9 cellular contexts compared by ENCODE assay signal in genomic region chr16:84294196-84295142, GRCh38. TPM values are rescaled to one million over a fixed set of nuclear protein-coding genes. Genes with fewer than 3 reads are reported as not detected.
DNase-seq lines count a peak whose midpoint lies in the region; ATAC-seq and TF ChIP-seq lines count a peak whose summit lies in the region.
"Had no signal": no experiment of that assay in that cellular context is flagged by ENCODE, and none has a peak within 500 bp of the region (broad histone marks: within the 10 kb centered on the region; RNA-seq: fewer than 3 reads in every experiment).

Gene WFDC1 (plus strand): TSS chr16:84294878. CDS start chr16:84294972, 94 bp downstream.

- no peaks in the 10 kb centered on the region for H3K9me3 Mint-ChIP-seq in WTC11

- CTCF ChIA-PET in WTC11 (lab: Charles Lee), result interaction anchor here (1.0 to 3.7 kb wide), 2 partner anchors 14 to 108 kb away, joined by 3 to 26 read pairs; partner anchors contain the start of gene TAF1C

- H3K4me1 ChIP-seq in sigmoid colon, result peaks cover 0 to 82% (median 61%) of the 10 kb centered on the region in 4 donors

- no peaks in the 10 kb centered on the region for H3K27me3 ChIP-seq in sigmoid colon

- H3K27ac ChIP-seq in sigmoid colon, result peak within 1 kb of the TSS; percentile 63 to 94 (median 88)

- H3K4me1 Mint-ChIP-seq in WTC11, result peaks cover 51% of the 10 kb centered on the region

- peak; percentile 44 for ATAC-seq in WTC11
- ATAC-seq in GM18502 (IDR thresholded peaks at IDR 0.05; ENCODE audit: poor library complexity, unreplicated experiment), result no peak
- ATAC-seq in HG03139 (IDR thresholded peaks at IDR 0.05; ENCODE audit: unreplicated experiment), result no peak

- no peak within 1 kb of the TSS for H3K27ac Mint-ChIP-seq in WTC11

- H3K36me3 ChIP-seq in sigmoid colon, result no peaks in the 10 kb centered on the region

- DNase-seq in GDM1 (lab: John Stamatoyannopoulos, UW) (peak; percentile 3), WTC11 (ENCODE audit: low spot score) (peak; percentile 29), hypothalamus (lab: John Stamatoyannopoulos, UW) (peak in 36 of 51 donors; percentile 4 to 57 (median 24)), sigmoid colon (peak; percentile 80), dedifferentiated amniotic fluid mesenchymal stem cell (ENCODE audit: extremely low spot score) (no peak), 8988T (no peak)
- DNase-seq: activated CD4-positive, CD25-positive, alpha-beta regulatory T cell had no signal

- no peaks in the 10 kb centered on the region for H3K36me3 Mint-ChIP-seq in WTC11

- peak in 1 of 2 donors; percentile 47 for TF ChIP-seq POLR2A in sigmoid colon (IDR thresholded peaks at IDR 0.05)

- TF ChIP-seq CTCF in WTC11 (IDR thresholded peaks at IDR 0.05) (no peak), sigmoid colon (IDR thresholded peaks at IDR 0.05) (peak in 1 of 4 experiments; percentile 5)

- POLR2A ChIA-PET in WTC11 (lab: Charles Lee), result interaction anchor here (1.3 kb wide), 1 partner anchor 11 kb away, joined by 4 read pairs; no protein-coding TSS in a partner anchor

- no peak within 1 kb of the TSS for H3K4me3 Mint-ChIP-seq in WTC11

- peak within 1 kb of the TSS; percentile 7 to 56 (median 44) for H3K4me3 ChIP-seq in sigmoid colon

- WGBS in sigmoid colon, 2 donors, result 11 to 15% methylated on average over 39 of the region's 39 CpGs

- H3K27me3 Mint-ChIP-seq in WTC11 (ENCODE audit: low read depth), result peaks cover 3% of the 10 kb centered on the region

- intact Hi-C loops in sigmoid colon (cut with DNase I), result loop anchor here (10.0 kb wide), 1 partner anchor 530 kb away; no protein-coding TSS in a partner anchor

- TF ChIP-seq EP300 in sigmoid colon (IDR thresholded peaks at IDR 0.05), result no peak

- H3K9me3 ChIP-seq in sigmoid colon, result no peaks in the 10 kb centered on the region

TF ChIP-seq in WTC11, 78 proteins besides CTCF, POLR2A, EP300 and RAD21:
- TF ChIP-seq NR3C1 (CRISPR knock-in tag; conservative IDR thresholded peaks at IDR 0.05; ENCODE audit: low read depth) (no peak), ATF1 (CRISPR knock-in tag; IDR thresholded peaks at IDR 0.05) (no peak), FOXJ3 (CRISPR knock-in tag; IDR thresholded peaks at IDR 0.05; ENCODE audit: borderline replicate concordance) (no peak), USF1 (CRISPR knock-in tag; IDR thresholded peaks at IDR 0.05) (no peak)
- TF ChIP-seq, protein P1, sequence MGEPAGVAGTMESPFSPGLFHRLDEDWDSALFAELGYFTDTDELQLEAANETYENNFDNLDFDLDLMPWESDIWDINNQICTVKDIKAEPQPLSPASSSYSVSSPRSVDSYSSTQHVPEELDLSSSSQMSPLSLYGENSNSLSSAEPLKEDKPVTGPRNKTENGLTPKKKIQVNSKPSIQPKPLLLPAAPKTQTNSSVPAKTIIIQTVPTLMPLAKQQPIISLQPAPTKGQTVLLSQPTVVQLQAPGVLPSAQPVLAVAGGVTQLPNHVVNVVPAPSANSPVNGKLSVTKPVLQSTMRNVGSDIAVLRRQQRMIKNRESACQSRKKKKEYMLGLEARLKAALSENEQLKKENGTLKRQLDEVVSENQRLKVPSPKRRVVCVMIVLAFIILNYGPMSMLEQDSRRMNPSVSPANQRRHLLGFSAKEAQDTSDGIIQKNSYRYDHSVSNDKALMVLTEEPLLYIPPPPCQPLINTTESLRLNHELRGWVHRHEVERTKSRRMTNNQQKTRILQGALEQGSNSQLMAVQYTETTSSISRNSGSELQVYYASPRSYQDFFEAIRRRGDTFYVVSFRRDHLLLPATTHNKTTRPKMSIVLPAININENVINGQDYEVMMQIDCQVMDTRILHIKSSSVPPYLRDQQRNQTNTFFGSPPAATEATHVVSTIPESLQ (CRISPR knock-in tag; IDR thresholded peaks at IDR 0.05), result no peak
- TF ChIP-seq, protein P2, sequence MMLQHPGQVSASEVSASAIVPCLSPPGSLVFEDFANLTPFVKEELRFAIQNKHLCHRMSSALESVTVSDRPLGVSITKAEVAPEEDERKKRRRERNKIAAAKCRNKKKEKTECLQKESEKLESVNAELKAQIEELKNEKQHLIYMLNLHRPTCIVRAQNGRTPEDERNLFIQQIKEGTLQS (CRISPR knock-in tag; conservative IDR thresholded peaks at IDR 0.05), result no peak

RNA-seq across cellular contexts. Expression of gene WFDC1, which starts in this region (rescaled TPM):
- total RNA-seq in WTC11 (2021) (0.32 to 0.50 TPM (median 0.41 TPM) in 3 replicates), sigmoid colon (100 to 1,000 TPM in 2 of 4 donors, 10 to 100 TPM in 2; 15.3 to 173 (median 103) TPM)
- 1 to 10 TPM; 3.0 to 6.6 (median 3.7) TPM for polyA plus RNA-seq in sigmoid colon

Comparison
In these comparisons a context has a peak if more than half of its experiments do, and no peak if none do; other contexts are left out.
1. RNA of gene WFDC1 (total RNA-seq): 15.3 to 173 TPM in sigmoid colon; 0.32 to 0.50 TPM in WTC11; every median in the first group is over 10 times any median in the second.
2. Peak in DNase-seq and ATAC-seq in WTC11; RNA of the gene not detected or under 1 TPM.
3. DNase-seq: peak in GDM1 (single experiment), hypothalamus (36 of 51) and sigmoid colon (single experiment); none in dedifferentiated amniotic fluid mesenchymal stem cell (single experiment) and 8988T (single experiment).